ENCODE assay signal across 16 cellular contexts in the genomic region with DNA sequence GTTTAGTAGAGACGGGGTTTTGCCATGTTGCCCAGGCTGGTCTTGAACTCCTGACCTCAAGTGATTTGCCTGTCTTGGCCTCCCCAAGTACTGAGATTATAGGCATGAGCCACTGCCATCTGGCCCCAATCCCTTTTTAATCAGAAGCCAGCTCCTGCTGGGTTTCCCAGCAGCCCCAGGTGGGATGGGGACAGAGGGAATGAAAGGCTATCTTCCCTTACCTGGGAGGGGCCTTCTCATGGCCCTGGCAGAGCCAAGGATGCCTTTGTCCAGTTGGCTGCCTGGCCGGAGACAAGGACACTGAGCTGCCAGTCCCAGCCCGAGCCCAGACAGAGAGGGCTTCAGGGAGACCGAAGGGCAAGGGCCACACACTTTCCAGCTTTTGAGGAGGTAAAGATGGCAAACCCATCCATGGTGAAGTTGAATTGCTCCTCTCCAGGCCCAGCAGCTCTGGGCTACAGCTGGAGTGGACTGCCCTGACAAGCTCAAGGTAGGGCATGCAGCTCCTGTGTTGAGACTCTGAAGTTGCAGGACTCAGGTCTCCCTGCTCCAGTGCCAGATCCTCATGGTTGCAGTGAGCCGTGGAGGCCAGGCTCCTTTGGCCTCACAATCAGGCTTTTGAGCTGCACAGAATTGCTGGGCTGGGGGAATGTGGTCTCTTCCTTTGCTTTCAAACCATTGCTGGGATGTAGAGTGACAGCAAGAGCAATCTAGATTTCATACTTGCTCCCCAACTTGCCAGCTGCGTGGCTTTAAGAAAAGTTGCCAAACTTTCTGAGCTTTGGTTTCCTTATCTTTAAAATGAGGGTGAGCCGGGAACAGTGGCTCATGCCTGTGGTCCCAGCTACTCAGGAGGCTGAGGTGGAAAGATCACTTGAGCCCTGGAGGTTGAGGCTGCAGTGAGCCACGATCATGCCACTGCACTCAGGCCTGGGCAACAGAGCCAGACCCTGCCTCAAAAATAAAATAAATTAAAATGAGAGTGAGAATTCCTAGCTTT. TPM values are rescaled to one million over a fixed set of nuclear protein-coding genes. Genes with fewer than 3 reads are reported as not detected.
DNase-seq lines count a peak whose midpoint lies in the region; ATAC-seq and TF ChIP-seq lines count a peak whose summit lies in the region.
"Had no signal": no experiment of that assay in that cellular context is flagged by ENCODE, and none has a peak within 500 bp of the region (broad histone marks: within the 10 kb centered on the region; RNA-seq: fewer than 3 reads in every experiment).

No MANE protein-coding gene starts in this region.

- no peaks in the 10 kb centered on the region for H4K20me1 ChIP-seq in fibroblast of lung (ENCODE audit: control insufficient read depth, extremely low read depth, insufficient read depth, low read length)

- TF ChIP-seq CTCF in ascending aorta (IDR thresholded peaks at IDR 0.05) (no peak), fibroblast of lung (conservative IDR thresholded peaks at IDR 0.05 in 1 of 2, IDR thresholded peaks at IDR 0.05 in 1 of 2; ENCODE audit: low read depth in 1 of 2, low read length in 2 of 2) (no peak), thyroid gland (IDR thresholded peaks at IDR 0.05) (no peak)

- intact Hi-C loops in ascending aorta (cut with DNase I) = no loop called here
- intact Hi-C loops in thyroid gland (cut with DNase I) = no loop called here
- intact Hi-C loops in Right ventricle myocardium inferior (cut with DNase I) = no loop called here

- DNase-seq in HEK293T (ENCODE audit: extremely low spot score) (peak; percentile 4), ascending aorta (ENCODE audit: low spot score in 2 of 2) (peak in 1 of 2 donors; percentile 61), fibroblast of lung (ENCODE audit: low read depth in 2 of 2) (peak; percentile 28 to 68), thyroid gland (peak; percentile 82 to 87), Right ventricle myocardium inferior (ENCODE audit: missing footprints) (no peak), mesenteric fat pad (ENCODE audit: low spot score) (no peak)
- DNase-seq: ACHN; Calu3; CD4-positive, alpha-beta T cell; H7; NCI-H2227 treated with DMSO at 0.1 percent for 48 hours; NCI-H69; NK-92 treated with Interleukin-12 subunit alpha and Interleukin-12 subunit beta, amount 100 ng/mL, for 24 hours had no signal

- H2AFZ ChIP-seq in fibroblast of lung (ENCODE audit: low read length) = no peak overlapping the region

- POLR2A ChIA-PET in HEK293T (lab: Yijun Ruan, JAX) = interaction anchor here (0.9 kb wide), 1 partner anchor 9 kb away, joined by 3 read pairs; no protein-coding TSS in a partner anchor

- 42 to 46% methylated on average over 5 to 8 of the region's 8 CpGs for WGBS in thyroid gland, 2 donors

- H3K9me3 ChIP-seq in ascending aorta (no peaks in the 10 kb centered on the region), fibroblast of lung (ENCODE audit: control insufficient read depth, insufficient read depth, low read depth, low read length) (no peaks in the 10 kb centered on the region), thyroid gland (no peaks in the 10 kb centered on the region)

- H3K4me1 ChIP-seq in ascending aorta (peaks cover 0 to 3% of the 10 kb centered on the region in 2 donors), fibroblast of lung (ENCODE audit: control insufficient read depth, extremely low read depth, insufficient read depth, low read length) (no peaks in the 10 kb centered on the region), thyroid gland (peaks cover 12 to 15% of the 10 kb centered on the region in 2 donors)

- H3K4me3 ChIP-seq in ascending aorta (no peak overlapping the region), fibroblast of lung (replicated peaks in 1 of 4; ENCODE audit: control extremely low read depth in 1 of 4, insufficient read depth in 1 of 4, low read depth in 3 of 4, low read length in 4 of 4) (no peak overlapping the region), thyroid gland (replicated peaks in 1 of 3) (no peak overlapping the region)

- H3K36me3 ChIP-seq in ascending aorta = no peaks in the 10 kb centered on the region
- H3K36me3 ChIP-seq in fibroblast of lung (ENCODE audit: control insufficient read depth, insufficient read depth, low read length) = no peaks in the 10 kb centered on the region
- no peaks in the 10 kb centered on the region for H3K36me3 ChIP-seq in thyroid gland

- no peak overlapping the region for H3K9ac ChIP-seq in fibroblast of lung (ENCODE audit: insufficient read depth, low read length)

- ATAC-seq in GM21529 (IDR thresholded peaks at IDR 0.05; ENCODE audit: unreplicated experiment) (no peak), Right ventricle myocardium inferior (no peak)

- H3K27ac ChIP-seq in ascending aorta (peak overlapping the region; percentile 6 to 15), fibroblast of lung (ENCODE audit: insufficient read depth, low read length) (no peak overlapping the region), thyroid gland (peak overlapping the region; percentile 19 to 66 (median 52))

- CTCF ChIA-PET in HEK293T (lab: Yijun Ruan, JAX) = interaction anchor here (0.7 to 1.3 kb wide), 4 partner anchors 11 to 51 kb away, joined by 3 to 4 read pairs (median 3); no protein-coding TSS in a partner anchor

- H3K4me2 ChIP-seq in fibroblast of lung (ENCODE audit: extremely low read depth, insufficient read depth, low read length) = no peak overlapping the region

- no peaks in the 10 kb centered on the region for H3K27me3 ChIP-seq in ascending aorta
- no peaks in the 10 kb centered on the region for H3K27me3 ChIP-seq in fibroblast of lung (ENCODE audit: control insufficient read depth, insufficient read depth, low read length)
- no peaks in the 10 kb centered on the region for H3K27me3 ChIP-seq in thyroid gland

- no peaks in the 10 kb centered on the region for H3K79me2 ChIP-seq in fibroblast of lung (ENCODE audit: control insufficient read depth, insufficient read depth, low read length)

- no peak for TF ChIP-seq POLR2A in thyroid gland (IDR thresholded peaks at IDR 0.05)

TF ChIP-seq in HEK293T, 16 proteins besides CTCF, POLR2A, EP300 and RAD21:
- TF ChIP-seq CTBP1 (IDR thresholded peaks at IDR 0.05; ENCODE audit: borderline replicate concordance) = no peak

RNA-seq across cellular contexts. Expression of gene IL34, which starts 44.5 kb away (rescaled TPM):
- total RNA-seq in ascending aorta (116 TPM), fibroblast of lung (5.1 and 5.4 TPM in 2 replicates), thyroid gland (1 to 10 TPM; 3.5 to 9.6 (median 5.0) TPM), Right ventricle myocardium inferior (2.0 TPM), mesenteric fat pad (2.4 TPM)
- 0.45 and 0.70 TPM in 2 replicates for polyA plus RNA-seq in fibroblast of lung
- 0.81 and 1.0 TPM in 2 replicates for polyA plus RNA-seq in fibroblast of lung (2012)
- polyA minus RNA-seq in fibroblast of lung (ENCODE audit: low replicate concordance) = 0.94 and 2.4 TPM in 2 replicates
- total RNA-seq: B cell had no signal
- polyA plus RNA-seq: IgD-negative memory B cell had no signal

Comparison
In these comparisons a context has a peak if more than half of its experiments do, and no peak if none do; other contexts are left out.
1. DNase-seq: peak in HEK293T (single experiment), fibroblast of lung (2 of 2) and thyroid gland (2 of 2); none in Right ventricle myocardium inferior (single experiment) and mesenteric fat pad (single experiment).
2. RNA of gene IL34, which starts 44.5 kb away (total RNA-seq): 116 TPM in ascending aorta (single experiment); 5.1 to 5.4 TPM in fibroblast of lung, 3.5 to 9.6 TPM in thyroid gland, 2.4 TPM in mesenteric fat pad (single experiment) and 2.0 TPM in Right ventricle myocardium inferior (single experiment); every median in the first group is over 10 times any median in the second.